ENCODE assay signal across 11 cellular contexts in the genomic region with DNA sequence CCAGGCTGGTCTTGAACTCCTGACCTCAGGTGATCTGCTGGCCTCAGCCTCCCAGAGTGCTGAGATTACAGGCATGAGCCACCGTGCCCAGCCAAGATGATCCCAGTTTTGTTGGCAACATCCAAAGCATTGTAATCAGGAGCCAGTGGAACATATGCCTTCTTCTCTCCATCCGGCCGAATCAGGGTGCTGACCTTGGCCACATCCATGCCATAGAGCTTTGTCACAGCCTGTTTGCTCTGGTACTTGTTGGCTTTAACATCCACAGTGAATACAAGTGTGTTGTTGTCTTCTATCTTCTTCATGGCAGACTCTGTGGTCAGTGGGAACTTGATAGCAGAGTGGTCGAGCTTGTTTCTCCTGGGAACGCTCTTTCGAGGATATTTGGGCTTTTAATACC. TPM values are rescaled to one million over a fixed set of nuclear protein-coding genes. Genes with fewer than 3 reads are reported as not detected.
"Had no signal": no experiment of that assay in that cellular context is flagged by ENCODE, and none has a peak within 500 bp of the region (broad histone marks: within the 10 kb centered on the region; RNA-seq: fewer than 3 reads in every experiment).

No MANE protein-coding gene starts in this region.

- H3K9me3 ChIP-seq: uterus had no signal

- H3K4me3 ChIP-seq: esophagus muscularis mucosa, heart left ventricle, right atrium auricular region, uterus had no signal

- ATAC-seq: naive thymus-derived CD4-positive, alpha-beta T cell had no signal

- H3K27ac ChIP-seq: esophagus muscularis mucosa, foreskin keratinocyte, heart left ventricle, parathyroid adenoma, right atrium auricular region, uterus had no signal

- H3K36me3 ChIP-seq: esophagus muscularis mucosa, heart left ventricle, right atrium auricular region, uterus had no signal

- DNase-seq: activated B cell treated with CpG ODN at 0.5 μM for 24 hours; activated gamma-delta T cell treated with Interleukin-2 at 50 U/mL for 16 hours; activated T-cell treated with anti-CD3 and anti-CD28 coated beads, Interleukin-2, amount 50 U/mL, for 4 hours; foreskin keratinocyte had no signal

- H3K79me2 ChIP-seq: parathyroid adenoma had no signal

- H3K4me1 ChIP-seq: foreskin keratinocyte, parathyroid adenoma, uterus had no signal

- H3K27me3 ChIP-seq: right atrium auricular region, uterus had no signal

- H2AFZ ChIP-seq: parathyroid adenoma had no signal

- H3K9ac ChIP-seq: parathyroid adenoma had no signal

RNA-seq across cellular contexts. Expression of gene TNFRSF8, which starts 17.1 kb away (rescaled TPM):
- polyA plus RNA-seq: naive thymus-derived CD4-positive, alpha-beta T cell; neural cell had no signal
